ENCODE assay signal across 17 cellular contexts in the genomic region with DNA sequence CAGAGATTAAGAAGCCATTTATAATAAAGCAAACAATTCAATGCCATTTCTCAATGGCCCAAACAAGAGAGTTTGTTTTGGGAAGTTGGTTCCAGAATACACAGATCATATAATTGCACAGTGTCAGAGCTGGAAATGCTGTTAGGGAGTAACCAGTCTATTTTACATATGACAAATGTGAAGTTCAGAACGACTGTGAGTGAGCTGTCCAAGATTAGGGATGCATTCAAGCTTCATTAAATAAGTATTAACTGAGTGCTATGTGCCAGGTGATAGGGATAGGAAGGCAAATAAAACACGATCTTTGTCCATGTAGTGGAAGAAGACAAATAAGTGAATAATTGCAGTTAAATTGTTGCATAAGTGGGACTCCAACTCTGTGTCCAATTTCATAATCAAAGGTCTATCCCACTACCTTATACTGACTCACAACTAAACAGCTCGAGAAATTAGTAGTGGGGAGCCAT. TPM values are rescaled to one million over a fixed set of nuclear protein-coding genes. Genes with fewer than 3 reads are reported as not detected.
DNase-seq lines count a peak whose midpoint lies in the region; ATAC-seq, FAIRE-seq and TF ChIP-seq lines count a peak whose summit lies in the region.
"Had no signal": no experiment of that assay in that cellular context is flagged by ENCODE, and none has a peak within 500 bp of the region (broad histone marks: within the 10 kb centered on the region; RNA-seq: fewer than 3 reads in every experiment).

No MANE protein-coding gene starts in this region.

- H3K36me3 ChIP-seq in astrocyte (ENCODE audit: insufficient read depth, low read length) (no peaks in the 10 kb centered on the region), small intestine (ENCODE audit: control insufficient read depth in 2 of 2, insufficient read depth in 2 of 2, low read length in 2 of 2) (no peaks in the 10 kb centered on the region)
- H3K36me3 ChIP-seq: adrenal gland, WERI-Rb-1 had no signal

- H3K9me3 ChIP-seq in astrocyte (ENCODE audit: insufficient read depth, low read depth, low read length) = no peaks in the 10 kb centered on the region
- H3K9me3 ChIP-seq in small intestine (ENCODE audit: control insufficient read depth, low read depth) = no peaks in the 10 kb centered on the region
- H3K9me3 ChIP-seq: adrenal gland had no signal

- no peak overlapping the region for H3K27ac Mint-ChIP-seq in astrocyte (ENCODE audit: unreplicated experiment)
- H3K27ac Mint-ChIP-seq: nephron had no signal

- H3K9ac ChIP-seq in astrocyte (ENCODE audit: low read length) = no peak overlapping the region

- 35 to 61% (median 45%) methylated on average over 3 of the region's 3 CpGs for WGBS in small intestine, 3 donors

- TF ChIP-seq CTCF in astrocyte (IDR thresholded peaks at IDR 0.05; ENCODE audit: insufficient read depth, low read depth, low read length) (no peak), GM10266 (IDR thresholded peaks at IDR 0.05; ENCODE audit: control insufficient read depth, insufficient read depth, low read depth, missing control alignments) (no peak), omental fat pad (IDR thresholded peaks at IDR 0.05) (no peak)

- ATAC-seq in GM18861 (IDR thresholded peaks at IDR 0.05; ENCODE audit: unreplicated experiment) (no peak), omental fat pad (ENCODE audit: low FRiP score) (no peak)
- ATAC-seq: right cardiac atrium had no signal

- H4K20me1 ChIP-seq in astrocyte (ENCODE audit: insufficient read depth, low read length) = no peaks in the 10 kb centered on the region

- no peaks in the 10 kb centered on the region for H3K4me1 Mint-ChIP-seq in astrocyte (ENCODE audit: low read depth, unreplicated experiment)
- H3K4me1 Mint-ChIP-seq: nephron had no signal

- H3K27ac ChIP-seq in astrocyte (ENCODE audit: low read depth, low read length) = peak overlapping the region; percentile 1
- no peak overlapping the region for H3K27ac ChIP-seq in small intestine (ENCODE audit: low read depth in 1 of 2, low read length in 1 of 2)
- H3K27ac ChIP-seq: adrenal gland, RWPE1, WERI-Rb-1 had no signal

- DNase-seq in AG08396 (ENCODE audit: low spot score) (peak; percentile 25), LHCN-M2 (ENCODE audit: low read depth) (peak; percentile 27), astrocyte (ENCODE audit: low read depth) (peak; percentile 63), hepatic stellate cell (ENCODE audit: low spot score) (peak; percentile 26), small intestine (no peak), GM10266 (ENCODE audit: extremely low spot score) (no peak), omental fat pad (ENCODE audit: low spot score) (no peak)
- DNase-seq: adrenal gland, Caco-2, islet precursor cell, mesendoderm, right cardiac atrium, WERI-Rb-1 had no signal

- no peaks in the 10 kb centered on the region for H3K36me3 Mint-ChIP-seq in astrocyte (ENCODE audit: low read depth, unreplicated experiment)

- peaks cover 13% of the 10 kb centered on the region for H3K4me1 ChIP-seq in astrocyte (ENCODE audit: insufficient read depth, low read length)
- H3K4me1 ChIP-seq in small intestine (ENCODE audit: control insufficient read depth in 2 of 2, insufficient read depth in 1 of 2, low read depth in 1 of 2, low read length in 1 of 2) = no peaks in the 10 kb centered on the region
- H3K4me1 ChIP-seq: adrenal gland had no signal

- no peaks in the 10 kb centered on the region for H3K27me3 Mint-ChIP-seq in astrocyte (ENCODE audit: low read depth, unreplicated experiment)

- H3K4me3 ChIP-seq in astrocyte (ENCODE audit: insufficient read depth, low read depth, low read length) = no peak overlapping the region
- no peak overlapping the region for H3K4me3 ChIP-seq in small intestine (ENCODE audit: low read depth in 1 of 2, low read length in 2 of 2)
- H3K4me3 ChIP-seq: adrenal gland had no signal

- no peak overlapping the region for H3K4me3 Mint-ChIP-seq in astrocyte (ENCODE audit: unreplicated experiment)
- H3K4me3 Mint-ChIP-seq: nephron had no signal

- H3K27me3 ChIP-seq in astrocyte (ENCODE audit: insufficient read depth, low read length) (no peaks in the 10 kb centered on the region), small intestine (ENCODE audit: control insufficient read depth in 2 of 2, insufficient read depth in 2 of 2, low read length in 2 of 2) (no peaks in the 10 kb centered on the region)
- H3K27me3 ChIP-seq: adrenal gland had no signal

- peak overlapping the region; percentile 36 for H3K4me2 ChIP-seq in astrocyte (ENCODE audit: low read length)

- FAIRE-seq in astrocyte (lab: Jason Lieb, UNC) = no peak
- no peak for FAIRE-seq in small intestine (lab: Jason Lieb, UNC)
- FAIRE-seq: endometrium had no signal

- H2AFZ ChIP-seq in astrocyte (ENCODE audit: low read depth, low read length) = no peak overlapping the region

- H3K9me3 Mint-ChIP-seq in astrocyte (ENCODE audit: unreplicated experiment) = no peaks in the 10 kb centered on the region
- H3K9me3 Mint-ChIP-seq: nephron had no signal

- no peaks in the 10 kb centered on the region for H3K79me2 ChIP-seq in astrocyte (ENCODE audit: insufficient read depth, low read length)

RNA-seq across cellular contexts. Expression of a gene that starts 33.1 kb away (rescaled TPM):
- total RNA-seq in LHCN-M2 (2014; rRNA removed) (168 and 186 TPM in 2 replicates), astrocyte (254 and 260 TPM in 2 replicates), omental fat pad (100 to 1,000 TPM; 302 to 622 (median 395) TPM)
- polyA plus RNA-seq in LHCN-M2 (2012) = 119 TPM
- 100 to 1,000 TPM in 2 of 3 donors, 10 to 100 TPM in 1; 88.8 to 127 (median 106) TPM for polyA plus RNA-seq in small intestine

Comparison
In these comparisons a context has a peak if more than half of its experiments do, and no peak if none do; other contexts are left out.
1. DNase-seq: peak in AG08396 (single experiment), LHCN-M2 (single experiment), astrocyte (single experiment) and hepatic stellate cell (single experiment); none in small intestine (single experiment), GM10266 (single experiment) and omental fat pad (single experiment).